In the genomic region with DNA sequence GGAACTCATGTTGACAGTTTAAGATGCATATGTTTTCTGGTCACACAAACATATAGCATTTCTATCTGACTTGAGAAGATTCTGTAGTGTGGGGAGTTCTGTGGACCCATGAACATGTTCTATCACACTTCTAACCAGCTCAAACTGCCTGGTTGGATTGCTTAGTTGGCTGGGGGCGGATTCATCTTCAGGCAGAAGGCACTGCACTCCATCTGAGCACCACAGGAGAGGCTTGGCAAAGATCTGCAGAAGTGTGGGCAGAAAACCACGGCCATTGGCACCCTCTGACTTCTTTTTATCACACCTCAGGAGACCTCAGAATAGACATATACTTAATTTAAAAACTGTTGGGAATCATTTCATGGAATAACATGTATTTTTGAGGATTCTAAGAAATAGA, we compare ENCODE assay signal across 16 cellular contexts.
A peak's percentile ranks its signal among the peaks of the same experiment; 100 is the strongest.
DNase-seq lines count a peak whose midpoint lies in the region; FAIRE-seq and TF ChIP-seq lines count a peak whose summit lies in the region.
"Had no signal": no experiment of that assay in that cellular context is flagged by ENCODE, and none has a peak within 500 bp of the region (broad histone marks: within the 10 kb centered on the region; RNA-seq: fewer than 3 reads in every experiment).

No MANE protein-coding gene starts in this region.

- H3K4me1 Mint-ChIP-seq in nephron progenitor cell (no peaks in the 10 kb centered on the region), immature natural killer cell (no peaks in the 10 kb centered on the region)
- H3K4me1 Mint-ChIP-seq: IgD-negative memory B cell had no signal

- intact Hi-C loops in posterior cingulate gyrus (cut with DNase I), result no loop called here

- no peak for FAIRE-seq in urothelium cell line (lab: Jason Lieb, UNC)
- FAIRE-seq: A549, D721Med, HepG2 had no signal

- TF ChIP-seq CTCF in nephron progenitor cell (IDR thresholded peaks at IDR 0.05), result no peak

- H3K36me3 Mint-ChIP-seq in nephron progenitor cell (ENCODE audit: low read depth) (no peaks in the 10 kb centered on the region), immature natural killer cell (no peaks in the 10 kb centered on the region)
- H3K36me3 Mint-ChIP-seq: IgD-negative memory B cell had no signal

- no peaks in the 10 kb centered on the region for H3K27me3 Mint-ChIP-seq in nephron progenitor cell (ENCODE audit: low read depth, poor library complexity)
- H3K27me3 Mint-ChIP-seq in immature natural killer cell (ENCODE audit: low read depth in 3 of 3), result no peaks in the 10 kb centered on the region
- H3K27me3 Mint-ChIP-seq: CD4-positive, alpha-beta T cell; IgD-negative memory B cell had no signal

- in situ Hi-C loops in G401 (cut with HindIII; ENCODE audit: low sequenced_read_pairs), result no loop called here

- H3K4me3 Mint-ChIP-seq in nephron progenitor cell, result no peak overlapping the region
- no peak overlapping the region for H3K4me3 Mint-ChIP-seq in immature natural killer cell
- H3K4me3 Mint-ChIP-seq: CD4-positive, alpha-beta T cell; IgD-negative memory B cell had no signal

- H3K27ac Mint-ChIP-seq in nephron progenitor cell (peak overlapping the region; percentile 31), immature natural killer cell (no peak overlapping the region)
- H3K27ac Mint-ChIP-seq: CD4-positive, alpha-beta T cell; IgD-negative memory B cell had no signal

- DNase-seq in G401 (ENCODE audit: low spot score) (peak; percentile 58), cerebellar cortex (ENCODE audit: low spot score) (peak; percentile 39), nephron progenitor cell (no peak), posterior cingulate gyrus (peak in 8 of 10 donors; percentile 21 to 90 (median 50)), urothelium cell line (ENCODE audit: low spot score) (no peak), LoVo (ENCODE audit: low spot score) (no peak), immature natural killer cell (no peak)
- DNase-seq: AML-193; CD4-positive, alpha-beta T cell; DMS79; GF-D8; GM23248 had no signal

- no peaks in the 10 kb centered on the region for H3K9me3 Mint-ChIP-seq in nephron progenitor cell
- H3K9me3 Mint-ChIP-seq in immature natural killer cell, result peaks cover 0 to 35% (median 7%) of the 10 kb centered on the region in 6 donors

Comparison
In these comparisons a context has a peak if more than half of its experiments do, and no peak if none do; other contexts are left out.
1. DNase-seq: peak in G401 (single experiment), cerebellar cortex (single experiment) and posterior cingulate gyrus (8 of 10); none in nephron progenitor cell (single experiment), urothelium cell line (single experiment), LoVo (single experiment) and immature natural killer cell (0 of 3).